ENCODE assay signal across 13 cellular contexts in the genomic region with DNA sequence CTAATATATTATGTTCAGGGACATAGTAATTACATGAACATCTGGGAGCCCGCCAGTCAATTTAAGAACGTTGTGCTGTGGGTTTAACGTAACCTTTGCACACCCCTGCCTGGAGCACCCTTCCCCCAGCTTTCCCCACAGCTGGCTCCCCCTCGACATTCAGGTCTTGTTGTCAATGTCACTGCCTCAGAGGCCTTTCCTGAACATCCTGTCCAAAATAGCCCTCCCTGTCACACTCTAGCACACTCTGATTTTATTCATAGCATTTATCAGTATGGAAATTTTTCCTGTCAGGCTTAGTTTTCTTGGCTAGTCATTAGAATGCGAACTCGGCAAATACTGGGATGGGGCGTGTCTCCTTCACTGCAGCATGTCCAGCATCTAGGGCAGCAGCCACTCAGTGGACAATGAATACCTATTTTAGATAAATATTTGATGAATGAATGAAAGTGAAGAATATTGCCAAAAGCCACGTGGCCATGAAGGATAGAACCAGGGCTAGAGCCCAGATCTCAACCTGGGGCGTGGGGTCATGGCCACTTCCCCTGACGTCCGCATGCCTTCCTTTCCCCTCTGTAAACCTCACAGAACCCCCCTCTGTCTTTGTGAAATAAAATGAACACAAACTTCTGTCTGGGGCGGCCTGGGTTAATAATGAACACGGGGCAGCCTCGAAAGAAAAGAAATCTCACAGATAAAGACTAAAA. TPM values are rescaled to one million over a fixed set of nuclear protein-coding genes. Genes with fewer than 3 reads are reported as not detected.
DNase-seq lines count a peak whose midpoint lies in the region; ATAC-seq and TF ChIP-seq lines count a peak whose summit lies in the region.
"Had no signal": no experiment of that assay in that cellular context is flagged by ENCODE, and none has a peak within 500 bp of the region (broad histone marks: within the 10 kb centered on the region; RNA-seq: fewer than 3 reads in every experiment).

No MANE protein-coding gene starts in this region.

- no peaks in the 10 kb centered on the region for H3K9me2 ChIP-seq in GM23338 (ENCODE audit: insufficient read depth)

- no peak overlapping the region for H3K4me3 Mint-ChIP-seq in GM23338
- peak overlapping the region; percentile 55 for H3K4me3 Mint-ChIP-seq in activated CD8-positive, alpha-beta memory T cell treated with anti-CD3 and anti-CD28 coated beads, Interleukin-2, amount 10 ng/mL, durations not matched to agents 7 days and 5 days

- no peaks in the 10 kb centered on the region for H3K79me2 ChIP-seq in GM23338 (replicated peaks; ENCODE audit: insufficient read depth)

- H2AFZ ChIP-seq in GM23338, result peak overlapping the region; percentile 38; the same call in 1 of the 2 replicates

- no peaks in the 10 kb centered on the region for H3K9me3 Mint-ChIP-seq in GM23338
- H3K9me3 Mint-ChIP-seq in activated CD8-positive, alpha-beta memory T cell treated with anti-CD3 and anti-CD28 coated beads, Interleukin-2, amount 10 ng/mL, durations not matched to agents 7 days and 5 days (ENCODE audit: low read depth), result no peaks in the 10 kb centered on the region

- H3K27me3 ChIP-seq in GM06990 (replicated peaks; ENCODE audit: control insufficient read depth, insufficient read depth, low read length) (no peaks in the 10 kb centered on the region), GM23338 (ENCODE audit: insufficient read depth) (no peaks in the 10 kb centered on the region)
- H3K27me3 ChIP-seq: testis had no signal

- peaks cover 7% of the 10 kb centered on the region for H3K27me3 Mint-ChIP-seq in GM23338 (ENCODE audit: insufficient read depth, low read depth, poor library complexity)
- peaks cover 3% of the 10 kb centered on the region for H3K27me3 Mint-ChIP-seq in activated CD8-positive, alpha-beta memory T cell treated with anti-CD3 and anti-CD28 coated beads, Interleukin-2, amount 10 ng/mL, durations not matched to agents 7 days and 5 days

- peaks cover 16% of the 10 kb centered on the region for H3K4me1 ChIP-seq in GM23338 (ENCODE audit: insufficient read depth)
- H3K4me1 ChIP-seq: testis had no signal

- H3K4me1 Mint-ChIP-seq in GM23338, result peaks cover 14% of the 10 kb centered on the region
- H3K4me1 Mint-ChIP-seq in activated CD8-positive, alpha-beta memory T cell treated with anti-CD3 and anti-CD28 coated beads, Interleukin-2, amount 10 ng/mL, durations not matched to agents 7 days and 5 days, result peaks cover 62% of the 10 kb centered on the region

- peak overlapping the region; percentile 22 for H3K4me3 ChIP-seq in GM06990 (replicated peaks; ENCODE audit: low read depth, low read length)
- H3K4me3 ChIP-seq in GM23338, result no peak overlapping the region
- H3K4me3 ChIP-seq: testis had no signal

- H3K27ac ChIP-seq in GM23338 (ENCODE audit: low read depth), result 0 out of 2 replicates have a peak overlapping the region, but pooled peaks have one; percentile 41
- H3K27ac ChIP-seq: testis had no signal

- H4K20me1 ChIP-seq in GM23338 (replicated peaks; ENCODE audit: insufficient read depth), result no peaks in the 10 kb centered on the region

- peak; percentile 70 for DNase-seq in GM06990 (ENCODE audit: extremely low read depth, insufficient read length)
- DNase-seq in GM23338 (ENCODE audit: low spot score), result no peak
- DNase-seq in activated CD8-positive, alpha-beta memory T cell treated with anti-CD3 and anti-CD28 coated beads, Interleukin-2, amount 10 ng/mL, durations not matched to agents 7 days and 5 days, result no peak
- peak; percentile 53 for DNase-seq in mesenteric fat pad (ENCODE audit: low spot score)
- no peak for DNase-seq in SKM-1 treated with dmso at 0.1 percent for 144 hours (lab: John Stamatoyannopoulos, UW; ENCODE audit: unreplicated experiment)
- DNase-seq in NCI-H510A treated with DMSO at 0.1 percent for 48 hours (lab: John Stamatoyannopoulos, UW), result no peak
- DNase-seq: activated T-cell treated with anti-CD3 and anti-CD28 coated beads, Interleukin-2, amount 50 U/mL, for 1 hour; COR-L47; hippocampal formation; retina; testis had no signal

- TF ChIP-seq CTCF in GM06990 (IDR thresholded peaks at IDR 0.05; ENCODE audit: insufficient read depth, low read length, poor library complexity, severe bottlenecking), result no peak
- no peak for TF ChIP-seq CTCF in GM23338 (conservative IDR thresholded peaks at IDR 0.05; ENCODE audit: low read depth in 2 of 2)

- no peak for ATAC-seq in GM23338
- no peak for ATAC-seq in activated CD8-positive, alpha-beta memory T cell treated with anti-CD3 and anti-CD28 coated beads, Interleukin-2, amount 10 ng/mL, durations not matched to agents 7 days and 5 days
- no peak for ATAC-seq in GM21529 (IDR thresholded peaks at IDR 0.05; ENCODE audit: unreplicated experiment)

- H3K36me3 ChIP-seq in GM06990 (ENCODE audit: control insufficient read depth, insufficient read depth, low read length), result peaks cover 3% of the 10 kb centered on the region
- no peaks in the 10 kb centered on the region for H3K36me3 ChIP-seq in GM23338 (ENCODE audit: insufficient read depth)

- no peaks in the 10 kb centered on the region for H3K36me3 Mint-ChIP-seq in GM23338 (ENCODE audit: low read depth)
- H3K36me3 Mint-ChIP-seq in activated CD8-positive, alpha-beta memory T cell treated with anti-CD3 and anti-CD28 coated beads, Interleukin-2, amount 10 ng/mL, durations not matched to agents 7 days and 5 days, result peaks cover 2% of the 10 kb centered on the region

- no peak overlapping the region for H3K27ac Mint-ChIP-seq in GM23338
- H3K27ac Mint-ChIP-seq in activated CD8-positive, alpha-beta memory T cell treated with anti-CD3 and anti-CD28 coated beads, Interleukin-2, amount 10 ng/mL, durations not matched to agents 7 days and 5 days, result peak overlapping the region; percentile 83

- CTCF ChIA-PET in activated CD8-positive, alpha-beta memory T cell treated with anti-CD3 and anti-CD28 coated beads, Interleukin-2, amount 10 ng/mL, durations not matched to agents 7 days and 5 days (lab: Charles Lee), result interaction anchor here (2.3 kb wide), 1 partner anchor 11 kb away, joined by 8 read pairs; no protein-coding TSS in a partner anchor

- no peak overlapping the region for H3K4me2 ChIP-seq in GM23338

- H3F3A ChIP-seq in GM23338 (replicated peaks; ENCODE audit: low read depth), result no peaks in the 10 kb centered on the region

RNA-seq across cellular contexts. Expression of gene PIK3R6, which starts 10.5 kb away (rescaled TPM):
- total RNA-seq in GM23338 (2014; rRNA removed; shearing (Covaris generic)), result 0.24 TPM in 1 of 2 replicates, not detected in the other
- polyA plus RNA-seq in GM23338 (2016; fragmentation: Nextera tagmentation; extraction: Ambion mirVana), result 0.11 and 0.14 TPM in 2 replicates
- total RNA-seq in activated CD8-positive, alpha-beta memory T cell treated with anti-CD3 and anti-CD28 coated beads, Interleukin-2, amount 10 ng/mL, durations not matched to agents 7 days and 5 days, result 1 to 10 TPM; 1.3 to 4.9 TPM
- 1.6 TPM for total RNA-seq in mesenteric fat pad
- total RNA-seq: endothelial cell of umbilical vein had no signal
- polyA plus RNA-seq: endothelial cell of umbilical vein had no signal

RNA-seq across cellular contexts. Expression of gene MFSD6L, which starts 57.9 kb away (rescaled TPM):
- total RNA-seq in GM23338 (2014; rRNA removed; shearing (Covaris generic)), result 1.9 and 2.8 TPM in 2 replicates
- 0.52 and 1.4 TPM in 2 replicates for polyA plus RNA-seq in GM23338 (2016; fragmentation: Nextera tagmentation; extraction: Ambion mirVana)
- total RNA-seq in activated CD8-positive, alpha-beta memory T cell treated with anti-CD3 and anti-CD28 coated beads, Interleukin-2, amount 10 ng/mL, durations not matched to agents 7 days and 5 days, result under 1 TPM; 0.12 to 0.38 TPM
- total RNA-seq in mesenteric fat pad, result not detected
- total RNA-seq: endothelial cell of umbilical vein had no signal
- polyA plus RNA-seq: endothelial cell of umbilical vein had no signal

Comparison
In these comparisons a context has a peak if more than half of its experiments do, and no peak if none do; other contexts are left out.
1. DNase-seq: peak in GM06990 (single experiment) and mesenteric fat pad (single experiment); none in GM23338 (single experiment), activated CD8-positive, alpha-beta memory T cell treated with anti-CD3 and anti-CD28 coated beads, Interleukin-2, amount 10 ng/mL, durations not matched to agents 7 days and 5 days (single experiment), SKM-1 treated with dmso at 0.1 percent for 144 hours (single experiment) and NCI-H510A treated with DMSO at 0.1 percent for 48 hours (single experiment).